In the genomic region with DNA sequence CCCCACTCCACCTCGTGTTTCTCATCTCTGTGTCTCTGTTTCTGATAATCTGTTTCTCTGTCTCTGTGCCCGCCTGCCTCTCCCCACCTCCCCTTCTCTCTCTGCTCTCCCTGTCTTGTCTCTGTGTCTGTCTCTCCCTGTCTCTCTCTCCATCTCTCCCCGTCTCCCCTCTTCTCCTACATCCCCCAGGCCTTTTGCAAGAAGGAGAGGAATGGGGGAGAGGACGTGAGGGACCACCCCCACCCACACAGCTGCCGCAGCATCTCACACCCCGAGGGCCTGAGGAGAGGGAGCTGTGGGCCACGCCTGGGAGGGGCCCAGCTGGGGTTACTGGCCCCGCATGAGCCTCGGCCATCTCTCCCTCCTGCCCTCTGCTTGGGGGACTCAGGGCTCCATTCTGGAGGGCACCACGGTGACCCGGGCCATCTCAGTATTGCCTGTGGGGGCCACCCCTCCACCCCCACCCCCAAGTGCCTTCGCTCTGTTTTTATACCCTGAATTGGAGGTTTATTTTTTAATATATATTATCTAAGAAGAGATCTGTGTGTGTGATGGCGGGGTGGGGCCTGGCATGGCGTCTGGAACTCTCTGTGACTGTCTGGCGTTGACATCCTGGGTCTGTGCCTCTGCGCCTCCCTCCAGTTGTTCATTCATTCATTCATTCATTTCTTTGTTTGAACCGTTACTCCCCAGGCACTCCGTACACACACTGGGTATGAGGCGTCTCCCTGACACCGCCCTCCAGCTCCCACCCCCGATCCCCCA, we compare ENCODE assay signal across 2 cellular contexts.
TF ChIP-seq lines count a peak whose summit lies in the region.

No MANE protein-coding gene starts in this region.

TF ChIP-seq in SK-N-SH, 30 proteins besides CTCF, POLR2A, EP300 and RAD21:
- no peak for TF ChIP-seq NRF1 (IDR thresholded peaks at IDR 0.05; ENCODE audit: low read depth, low read length)
- no peak for TF ChIP-seq ELF1 (IDR thresholded peaks at IDR 0.05)
- TF ChIP-seq PBX3 (IDR thresholded peaks at IDR 0.05): no peak
- no peak for TF ChIP-seq GATA2 (CRISPR knock-in tag; IDR thresholded peaks at IDR 0.05)
- no peak for TF ChIP-seq SIN3A (IDR thresholded peaks at IDR 0.05; ENCODE audit: borderline replicate concordance, low read depth, low read length)
- TF ChIP-seq RFX5 (IDR thresholded peaks at IDR 0.05; ENCODE audit: low read length): no peak
- TF ChIP-seq TCF12 (IDR thresholded peaks at IDR 0.05): no peak
- no peak for TF ChIP-seq CHD2 (IDR thresholded peaks at IDR 0.05; ENCODE audit: low read length, partially characterized antibody)
- no peak for TF ChIP-seq MEF2A (IDR thresholded peaks at IDR 0.05; ENCODE audit: borderline replicate concordance, low read depth)
- TF ChIP-seq FOSL2 (IDR thresholded peaks at IDR 0.05; ENCODE audit: borderline replicate concordance, low read depth): no peak

TF ChIP-seq in SK-N-SH treated with all-trans-retinoic acid at 6 μM for 48 hours, 23 proteins besides CTCF, POLR2A, EP300 and RAD21:
- TF ChIP-seq ESRRG (CRISPR knock-in tag; IDR thresholded peaks at IDR 0.05) (no peak), BACH2 (CRISPR knock-in tag; IDR thresholded peaks at IDR 0.05; ENCODE audit: borderline replicate concordance) (no peak), RARB (CRISPR knock-in tag; IDR thresholded peaks at IDR 0.05) (no peak), ZFP30 (CRISPR knock-in tag; IDR thresholded peaks at IDR 0.05) (no peak), ZC3H10 (CRISPR knock-in tag; IDR thresholded peaks at IDR 0.05) (no peak), GLIS3 (CRISPR knock-in tag; IDR thresholded peaks at IDR 0.05) (no peak), SNAI2 (CRISPR knock-in tag; IDR thresholded peaks at IDR 0.05) (no peak), TCF4 (CRISPR knock-in tag; IDR thresholded peaks at IDR 0.05; ENCODE audit: borderline replicate concordance) (no peak), ZNF70 (CRISPR knock-in tag; IDR thresholded peaks at IDR 0.05) (no peak), ZNF8 (CRISPR knock-in tag; IDR thresholded peaks at IDR 0.05) (no peak), TSHZ2 (CRISPR knock-in tag; IDR thresholded peaks at IDR 0.05) (no peak), ARNTL (CRISPR knock-in tag; IDR thresholded peaks at IDR 0.05; ENCODE audit: borderline replicate concordance, low read depth) (no peak), CSRNP3 (CRISPR knock-in tag; IDR thresholded peaks at IDR 0.05) (no peak), ISL1 (CRISPR knock-in tag; IDR thresholded peaks at IDR 0.05) (no peak)
- TF ChIP-seq, protein P1, sequence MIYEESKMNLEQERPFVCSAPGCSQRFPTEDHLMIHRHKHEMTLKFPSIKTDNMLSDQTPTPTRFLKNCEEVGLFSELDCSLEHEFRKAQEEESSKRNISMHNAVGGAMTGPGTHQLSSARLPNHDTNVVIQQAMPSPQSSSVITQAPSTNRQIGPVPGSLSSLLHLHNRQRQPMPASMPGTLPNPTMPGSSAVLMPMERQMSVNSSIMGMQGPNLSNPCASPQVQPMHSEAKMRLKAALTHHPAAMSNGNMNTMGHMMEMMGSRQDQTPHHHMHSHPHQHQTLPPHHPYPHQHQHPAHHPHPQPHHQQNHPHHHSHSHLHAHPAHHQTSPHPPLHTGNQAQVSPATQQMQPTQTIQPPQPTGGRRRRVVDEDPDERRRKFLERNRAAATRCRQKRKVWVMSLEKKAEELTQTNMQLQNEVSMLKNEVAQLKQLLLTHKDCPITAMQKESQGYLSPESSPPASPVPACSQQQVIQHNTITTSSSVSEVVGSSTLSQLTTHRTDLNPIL (CRISPR knock-in tag; IDR thresholded peaks at IDR 0.05; ENCODE audit: low read depth): no peak
